ENCODE assay signal across 1 cellular context in genomic region chr2:37579314-37579713, GRCh38.
TF ChIP-seq lines count a peak whose summit lies in the region.

No MANE protein-coding gene starts in this region.

TF ChIP-seq in IMR-90, 13 proteins besides CTCF, POLR2A, EP300 and RAD21 (continued from another document):
- TF ChIP-seq ELK1 (IDR thresholded peaks at IDR 0.05; ENCODE audit: borderline replicate concordance, low read depth, low read length) (no peak), USF2 (IDR thresholded peaks at IDR 0.05; ENCODE audit: low read depth, low read length) (no peak), CEBPB (IDR thresholded peaks at IDR 0.05; ENCODE audit: low read depth, low read length) (no peak), RFX5 (IDR thresholded peaks at IDR 0.05; ENCODE audit: low read depth, low read length) (no peak), FOS (IDR thresholded peaks at IDR 0.05; ENCODE audit: low read depth, low read length) (no peak), MAZ (IDR thresholded peaks at IDR 0.05; ENCODE audit: borderline replicate concordance, low read depth, low read length) (no peak), MAFK (IDR thresholded peaks at IDR 0.05; ENCODE audit: low read depth, low read length) (no peak), BHLHE40 (IDR thresholded peaks at IDR 0.05; ENCODE audit: low read depth, low read length) (no peak), RCOR1 (IDR thresholded peaks at IDR 0.05; ENCODE audit: insufficient replicate concordance, low read length) (no peak)
